1 cellular context compared by ENCODE assay signal in genomic region chr3:126570103-126570541, GRCh38.
TF ChIP-seq lines count a peak whose summit lies in the region.

No MANE protein-coding gene starts in this region.

TF ChIP-seq in SK-N-SH treated with all-trans-retinoic acid at 6 μM for 48 hours, 23 proteins besides CTCF, POLR2A, EP300 and RAD21 (continued from another document):
- no peak for TF ChIP-seq CREB5 (CRISPR knock-in tag; IDR thresholded peaks at IDR 0.05; ENCODE audit: low read depth)
- TF ChIP-seq SNAI2 (CRISPR knock-in tag; IDR thresholded peaks at IDR 0.05): no peak
TF ChIP-seq in SK-N-SH treated with all-trans-retinoic acid at 6 μM for 48 hours: peak in this region for 0.
